1 cellular context compared by ENCODE assay signal in the genomic region with DNA sequence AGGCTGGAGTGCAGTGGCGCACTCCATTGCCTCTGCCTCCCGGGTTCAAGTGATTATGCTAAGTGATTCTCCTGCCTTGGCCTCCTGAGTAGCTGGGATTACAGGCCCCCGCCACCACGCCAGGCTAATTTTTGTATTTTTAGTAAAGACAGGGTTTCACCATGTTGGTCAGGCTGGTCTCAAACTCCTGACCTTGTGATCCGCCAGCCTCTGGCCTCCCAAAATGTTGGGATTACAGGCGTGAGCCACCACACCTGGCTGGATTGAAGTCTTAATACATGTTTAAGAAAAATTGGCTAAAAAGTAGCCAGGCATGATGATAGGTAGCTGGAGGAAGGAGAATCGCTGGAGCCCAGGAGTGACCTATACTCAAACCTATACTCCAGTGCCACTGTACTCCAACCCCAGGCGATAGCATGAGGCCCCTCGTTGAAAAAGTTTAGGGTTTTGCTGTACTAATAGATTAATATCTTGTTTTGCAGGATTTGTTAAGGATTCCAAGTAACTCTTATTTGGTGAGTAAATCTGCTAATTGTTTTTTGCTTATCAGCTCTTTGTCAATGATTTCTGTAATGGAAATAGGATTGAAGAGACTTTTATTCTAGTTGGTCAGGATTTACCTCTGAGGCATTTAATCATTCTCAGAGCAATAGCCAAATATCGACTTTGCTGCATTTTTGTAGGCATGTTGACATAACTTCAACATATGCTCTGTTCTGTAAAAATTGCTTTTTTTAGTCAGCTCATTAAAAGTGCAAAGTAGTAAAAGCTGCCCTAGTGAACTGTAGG.
A peak's percentile ranks its signal among the peaks of the same experiment; 100 is the strongest.
TF ChIP-seq lines count a peak whose summit lies in the region.

No MANE protein-coding gene starts in this region.

TF ChIP-seq in HepG2, 621 proteins besides CTCF, POLR2A, EP300 and RAD21 (continues in another document):
- TF ChIP-seq ETS1 (CRISPR knock-in tag; IDR thresholded peaks at IDR 0.05) (no peak), SIX1 (CRISPR knock-in tag; IDR thresholded peaks at IDR 0.05; ENCODE audit: borderline replicate concordance) (no peak), BHLHE40 (IDR thresholded peaks at IDR 0.05; ENCODE audit: low read length) (no peak), ZNF577 (CRISPR knock-in tag; IDR thresholded peaks at IDR 0.05; ENCODE audit: borderline replicate concordance, low read depth) (no peak), HOXA3 (CRISPR knock-in tag; IDR thresholded peaks at IDR 0.05) (no peak), NCOR1 (IDR thresholded peaks at IDR 0.05; ENCODE audit: borderline replicate concordance, low read length) (0 out of 2 replicates have a peak, but pooled peaks have one; percentile 16), FOXA1 (IDR thresholded peaks at IDR 0.05) (no peak), FOXA1 (CRISPR knock-in tag; IDR thresholded peaks at IDR 0.05) (no peak), SPEN (CRISPR knock-in tag; IDR thresholded peaks at IDR 0.05; ENCODE audit: low read depth) (no peak), NR0B2 (CRISPR knock-in tag; IDR thresholded peaks at IDR 0.05) (no peak), ELF4 (CRISPR knock-in tag; IDR thresholded peaks at IDR 0.05; ENCODE audit: borderline replicate concordance) (no peak), ZNF44 (CRISPR knock-in tag; IDR thresholded peaks at IDR 0.05) (no peak), STAT6 (CRISPR knock-in tag; IDR thresholded peaks at IDR 0.05; ENCODE audit: borderline replicate concordance) (peak; percentile 48; the same call in 1 of the 2 replicates), SAP130 (CRISPR knock-in tag; IDR thresholded peaks at IDR 0.05; ENCODE audit: low read depth) (no peak), ZNF264 (CRISPR knock-in tag; IDR thresholded peaks at IDR 0.05) (no peak), ZNF331 (CRISPR knock-in tag; IDR thresholded peaks at IDR 0.05) (0 out of 2 replicates have a peak, but pooled peaks have one; percentile 14), RELA (CRISPR knock-in tag; IDR thresholded peaks at IDR 0.05) (no peak), HMGA1 (CRISPR knock-in tag; conservative IDR thresholded peaks at IDR 0.05) (no peak), ZNF780A (CRISPR knock-in tag; IDR thresholded peaks at IDR 0.05) (no peak), ZNF781 (CRISPR knock-in tag; IDR thresholded peaks at IDR 0.05; ENCODE audit: borderline replicate concordance, not compliant biosample characterization) (no peak), ZNF773 (CRISPR knock-in tag; IDR thresholded peaks at IDR 0.05; ENCODE audit: borderline replicate concordance) (no peak), BCL6 (CRISPR knock-in tag; IDR thresholded peaks at IDR 0.05) (no peak), ZNF512B (CRISPR knock-in tag; IDR thresholded peaks at IDR 0.05; ENCODE audit: borderline replicate concordance) (no peak), FOXJ3 (CRISPR knock-in tag; IDR thresholded peaks at IDR 0.05; ENCODE audit: borderline replicate concordance) (no peak), ZNF724P (CRISPR knock-in tag; IDR thresholded peaks at IDR 0.05; ENCODE audit: borderline replicate concordance) (no peak), SMAD3 (CRISPR knock-in tag; IDR thresholded peaks at IDR 0.05) (no peak), IKZF4 (CRISPR knock-in tag; IDR thresholded peaks at IDR 0.05; ENCODE audit: borderline replicate concordance, low read depth, not compliant biosample characterization) (no peak), ZNF569 (CRISPR knock-in tag; IDR thresholded peaks at IDR 0.05; ENCODE audit: borderline replicate concordance) (no peak), SETDB1 (CRISPR knock-in tag; IDR thresholded peaks at IDR 0.05; ENCODE audit: borderline replicate concordance) (no peak), GRHL1 (CRISPR knock-in tag; conservative IDR thresholded peaks at IDR 0.05) (no peak), FOXO1 (CRISPR knock-in tag; IDR thresholded peaks at IDR 0.05) (no peak), ZNF441 (CRISPR knock-in tag; IDR thresholded peaks at IDR 0.05; ENCODE audit: borderline replicate concordance) (no peak), NFRKB (IDR thresholded peaks at IDR 0.05) (no peak), EEA1 (CRISPR knock-in tag; IDR thresholded peaks at IDR 0.05; ENCODE audit: borderline replicate concordance) (no peak)
- TF ChIP-seq, protein P1, sequence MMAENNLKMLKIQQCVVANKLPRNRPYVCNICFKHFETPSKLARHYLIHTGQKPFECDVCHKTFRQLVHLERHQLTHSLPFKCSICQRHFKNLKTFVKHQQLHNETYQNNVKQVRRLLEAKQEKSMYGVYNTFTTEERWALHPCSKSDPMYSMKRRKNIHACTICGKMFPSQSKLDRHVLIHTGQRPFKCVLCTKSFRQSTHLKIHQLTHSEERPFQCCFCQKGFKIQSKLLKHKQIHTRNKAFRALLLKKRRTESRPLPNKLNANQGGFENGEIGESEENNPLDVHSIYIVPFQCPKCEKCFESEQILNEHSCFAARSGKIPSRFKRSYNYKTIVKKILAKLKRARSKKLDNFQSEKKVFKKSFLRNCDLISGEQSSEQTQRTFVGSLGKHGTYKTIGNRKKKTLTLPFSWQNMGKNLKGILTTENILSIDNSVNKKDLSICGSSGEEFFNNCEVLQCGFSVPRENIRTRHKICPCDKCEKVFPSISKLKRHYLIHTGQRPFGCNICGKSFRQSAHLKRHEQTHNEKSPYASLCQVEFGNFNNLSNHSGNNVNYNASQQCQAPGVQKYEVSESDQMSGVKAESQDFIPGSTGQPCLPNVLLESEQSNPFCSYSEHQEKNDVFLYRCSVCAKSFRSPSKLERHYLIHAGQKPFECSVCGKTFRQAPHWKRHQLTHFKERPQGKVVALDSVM (CRISPR knock-in tag; IDR thresholded peaks at IDR 0.05), result no peak
- TF ChIP-seq, protein P2, sequence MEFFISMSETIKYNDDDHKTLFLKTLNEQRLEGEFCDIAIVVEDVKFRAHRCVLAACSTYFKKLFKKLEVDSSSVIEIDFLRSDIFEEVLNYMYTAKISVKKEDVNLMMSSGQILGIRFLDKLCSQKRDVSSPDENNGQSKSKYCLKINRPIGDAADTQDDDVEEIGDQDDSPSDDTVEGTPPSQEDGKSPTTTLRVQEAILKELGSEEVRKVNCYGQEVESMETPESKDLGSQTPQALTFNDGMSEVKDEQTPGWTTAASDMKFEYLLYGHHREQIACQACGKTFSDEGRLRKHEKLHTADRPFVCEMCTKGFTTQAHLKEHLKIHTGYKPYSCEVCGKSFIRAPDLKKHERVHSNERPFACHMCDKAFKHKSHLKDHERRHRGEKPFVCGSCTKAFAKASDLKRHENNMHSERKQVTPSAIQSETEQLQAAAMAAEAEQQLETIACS (CRISPR knock-in tag; IDR thresholded peaks at IDR 0.05), result no peak
- TF ChIP-seq, protein P3, sequence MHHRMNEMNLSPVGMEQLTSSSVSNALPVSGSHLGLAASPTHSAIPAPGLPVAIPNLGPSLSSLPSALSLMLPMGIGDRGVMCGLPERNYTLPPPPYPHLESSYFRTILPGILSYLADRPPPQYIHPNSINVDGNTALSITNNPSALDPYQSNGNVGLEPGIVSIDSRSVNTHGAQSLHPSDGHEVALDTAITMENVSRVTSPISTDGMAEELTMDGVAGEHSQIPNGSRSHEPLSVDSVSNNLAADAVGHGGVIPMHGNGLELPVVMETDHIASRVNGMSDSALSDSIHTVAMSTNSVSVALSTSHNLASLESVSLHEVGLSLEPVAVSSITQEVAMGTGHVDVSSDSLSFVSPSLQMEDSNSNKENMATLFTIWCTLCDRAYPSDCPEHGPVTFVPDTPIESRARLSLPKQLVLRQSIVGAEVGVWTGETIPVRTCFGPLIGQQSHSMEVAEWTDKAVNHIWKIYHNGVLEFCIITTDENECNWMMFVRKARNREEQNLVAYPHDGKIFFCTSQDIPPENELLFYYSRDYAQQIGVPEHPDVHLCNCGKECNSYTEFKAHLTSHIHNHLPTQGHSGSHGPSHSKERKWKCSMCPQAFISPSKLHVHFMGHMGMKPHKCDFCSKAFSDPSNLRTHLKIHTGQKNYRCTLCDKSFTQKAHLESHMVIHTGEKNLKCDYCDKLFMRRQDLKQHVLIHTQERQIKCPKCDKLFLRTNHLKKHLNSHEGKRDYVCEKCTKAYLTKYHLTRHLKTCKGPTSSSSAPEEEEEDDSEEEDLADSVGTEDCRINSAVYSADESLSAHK (CRISPR knock-in tag; IDR thresholded peaks at IDR 0.05; ENCODE audit: borderline replicate concordance), result no peak
- TF ChIP-seq, protein P4, sequence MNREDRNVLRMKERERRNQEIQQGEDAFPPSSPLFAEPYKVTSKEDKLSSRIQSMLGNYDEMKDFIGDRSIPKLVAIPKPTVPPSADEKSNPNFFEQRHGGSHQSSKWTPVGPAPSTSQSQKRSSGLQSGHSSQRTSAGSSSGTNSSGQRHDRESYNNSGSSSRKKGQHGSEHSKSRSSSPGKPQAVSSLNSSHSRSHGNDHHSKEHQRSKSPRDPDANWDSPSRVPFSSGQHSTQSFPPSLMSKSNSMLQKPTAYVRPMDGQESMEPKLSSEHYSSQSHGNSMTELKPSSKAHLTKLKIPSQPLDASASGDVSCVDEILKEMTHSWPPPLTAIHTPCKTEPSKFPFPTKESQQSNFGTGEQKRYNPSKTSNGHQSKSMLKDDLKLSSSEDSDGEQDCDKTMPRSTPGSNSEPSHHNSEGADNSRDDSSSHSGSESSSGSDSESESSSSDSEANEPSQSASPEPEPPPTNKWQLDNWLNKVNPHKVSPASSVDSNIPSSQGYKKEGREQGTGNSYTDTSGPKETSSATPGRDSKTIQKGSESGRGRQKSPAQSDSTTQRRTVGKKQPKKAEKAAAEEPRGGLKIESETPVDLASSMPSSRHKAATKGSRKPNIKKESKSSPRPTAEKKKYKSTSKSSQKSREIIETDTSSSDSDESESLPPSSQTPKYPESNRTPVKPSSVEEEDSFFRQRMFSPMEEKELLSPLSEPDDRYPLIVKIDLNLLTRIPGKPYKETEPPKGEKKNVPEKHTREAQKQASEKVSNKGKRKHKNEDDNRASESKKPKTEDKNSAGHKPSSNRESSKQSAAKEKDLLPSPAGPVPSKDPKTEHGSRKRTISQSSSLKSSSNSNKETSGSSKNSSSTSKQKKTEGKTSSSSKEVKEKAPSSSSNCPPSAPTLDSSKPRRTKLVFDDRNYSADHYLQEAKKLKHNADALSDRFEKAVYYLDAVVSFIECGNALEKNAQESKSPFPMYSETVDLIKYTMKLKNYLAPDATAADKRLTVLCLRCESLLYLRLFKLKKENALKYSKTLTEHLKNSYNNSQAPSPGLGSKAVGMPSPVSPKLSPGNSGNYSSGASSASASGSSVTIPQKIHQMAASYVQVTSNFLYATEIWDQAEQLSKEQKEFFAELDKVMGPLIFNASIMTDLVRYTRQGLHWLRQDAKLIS (CRISPR knock-in tag; IDR thresholded peaks at IDR 0.05), result peak; percentile 74; the same call in 1 of the 2 replicates
